Comparison of ENCODE assay signal across 9 cellular contexts in genomic region chrX:132463411-132463810, GRCh38. TPM values are rescaled to one million over a fixed set of nuclear protein-coding genes. Genes with fewer than 3 reads are reported as not detected.
DNase-seq lines count a peak whose midpoint lies in the region; ATAC-seq, FAIRE-seq and TF ChIP-seq lines count a peak whose summit lies in the region.
"Had no signal": no experiment of that assay in that cellular context is flagged by ENCODE, and none has a peak within 500 bp of the region (broad histone marks: within the 10 kb centered on the region; RNA-seq: fewer than 3 reads in every experiment).

No MANE protein-coding gene starts in this region.

- no peaks in the 10 kb centered on the region for H3K4me1 ChIP-seq in lower lobe of right lung

- ATAC-seq in activated CD8-positive, alpha-beta T cell treated with anti-CD3 and anti-CD28 coated beads, Interleukin-2, amount 10 ng/mL, durations not matched to agents 7 days and 5 days = no peak
- ATAC-seq in lower lobe of right lung = no peak
- ATAC-seq in stimulated activated effector memory CD8-positive, alpha-beta T cell treated with anti-CD3 and anti-CD28 coated beads, Interleukin-12 subunit alpha, Interleukin-12 subunit beta, amount 100 ng/mL, for 72 hours = no peak

- TF ChIP-seq CTCF in D721Med (IDR thresholded peaks at IDR 0.05; ENCODE audit: insufficient read depth, missing control alignments) = peak; percentile 43
- peak; percentile 44 for TF ChIP-seq CTCF in lower lobe of right lung (IDR thresholded peaks at IDR 0.05)

- no peak overlapping the region for H3K27ac ChIP-seq in lower lobe of right lung
- H3K27ac ChIP-seq: SK-N-MC had no signal

- no peaks in the 10 kb centered on the region for H3K36me3 Mint-ChIP-seq in activated CD8-positive, alpha-beta T cell treated with anti-CD3 and anti-CD28 coated beads, Interleukin-2, amount 10 ng/mL, durations not matched to agents 7 days and 5 days (ENCODE audit: low read depth)
- no peaks in the 10 kb centered on the region for H3K36me3 Mint-ChIP-seq in stimulated activated effector memory CD8-positive, alpha-beta T cell treated with anti-CD3 and anti-CD28 coated beads, Interleukin-12 subunit alpha, Interleukin-12 subunit beta, amount 100 ng/mL, for 72 hours

- intact Hi-C loops in lower lobe of right lung (cut with DNase I) = no loop called here

- no peak overlapping the region for H3K4me3 Mint-ChIP-seq in activated CD8-positive, alpha-beta T cell treated with anti-CD3 and anti-CD28 coated beads, Interleukin-2, amount 10 ng/mL, durations not matched to agents 7 days and 5 days
- H3K4me3 Mint-ChIP-seq in stimulated activated effector memory CD8-positive, alpha-beta T cell treated with anti-CD3 and anti-CD28 coated beads, Interleukin-12 subunit alpha, Interleukin-12 subunit beta, amount 100 ng/mL, for 72 hours = no peak overlapping the region

- FAIRE-seq in D721Med (lab: Jason Lieb, UNC) = no peak

- no peaks in the 10 kb centered on the region for H3K36me3 ChIP-seq in lower lobe of right lung

- H3K27me3 Mint-ChIP-seq in activated CD8-positive, alpha-beta T cell treated with anti-CD3 and anti-CD28 coated beads, Interleukin-2, amount 10 ng/mL, durations not matched to agents 7 days and 5 days (ENCODE audit: low read depth) = no peaks in the 10 kb centered on the region

- no peak for DNase-seq in D721Med (ENCODE audit: insufficient read length, low spot score)
- peak; percentile 11 for DNase-seq in HK-2 (ENCODE audit: unreplicated experiment)
- DNase-seq in activated CD8-positive, alpha-beta T cell treated with anti-CD3 and anti-CD28 coated beads, Interleukin-2, amount 10 ng/mL, durations not matched to agents 7 days and 5 days = peak; percentile 21
- no peak for DNase-seq in lower lobe of right lung
- no peak for DNase-seq in stimulated activated effector memory CD8-positive, alpha-beta T cell treated with anti-CD3 and anti-CD28 coated beads, Interleukin-12 subunit alpha, Interleukin-12 subunit beta, amount 100 ng/mL, for 72 hours (ENCODE audit: low spot score in 2 of 2)
- DNase-seq in GDM1 (lab: John Stamatoyannopoulos, UW) = no peak
- DNase-seq in SW 1271 (lab: John Stamatoyannopoulos, UW) = no peak
- no peak for DNase-seq in GM03348 (ENCODE audit: low spot score)

- POLR2A ChIA-PET in activated CD8-positive, alpha-beta T cell treated with anti-CD3 and anti-CD28 coated beads, Interleukin-2, amount 10 ng/mL, durations not matched to agents 7 days and 5 days (lab: Charles Lee) = no interaction called here

- H3K9me3 ChIP-seq in lower lobe of right lung = no peaks in the 10 kb centered on the region

- no peaks in the 10 kb centered on the region for H3K27me3 ChIP-seq in lower lobe of right lung (ENCODE audit: low read depth)

- H3K4me3 ChIP-seq in lower lobe of right lung = no peak overlapping the region
- H3K4me3 ChIP-seq: SK-N-MC had no signal

- no peaks in the 10 kb centered on the region for H3K9me3 Mint-ChIP-seq in activated CD8-positive, alpha-beta T cell treated with anti-CD3 and anti-CD28 coated beads, Interleukin-2, amount 10 ng/mL, durations not matched to agents 7 days and 5 days (ENCODE audit: insufficient read depth)
- H3K9me3 Mint-ChIP-seq in stimulated activated effector memory CD8-positive, alpha-beta T cell treated with anti-CD3 and anti-CD28 coated beads, Interleukin-12 subunit alpha, Interleukin-12 subunit beta, amount 100 ng/mL, for 72 hours = no peaks in the 10 kb centered on the region

- no peak overlapping the region for H3K27ac Mint-ChIP-seq in activated CD8-positive, alpha-beta T cell treated with anti-CD3 and anti-CD28 coated beads, Interleukin-2, amount 10 ng/mL, durations not matched to agents 7 days and 5 days
- no peak overlapping the region for H3K27ac Mint-ChIP-seq in stimulated activated effector memory CD8-positive, alpha-beta T cell treated with anti-CD3 and anti-CD28 coated beads, Interleukin-12 subunit alpha, Interleukin-12 subunit beta, amount 100 ng/mL, for 72 hours

- no peaks in the 10 kb centered on the region for H3K4me1 Mint-ChIP-seq in activated CD8-positive, alpha-beta T cell treated with anti-CD3 and anti-CD28 coated beads, Interleukin-2, amount 10 ng/mL, durations not matched to agents 7 days and 5 days (ENCODE audit: low read depth)
- H3K4me1 Mint-ChIP-seq in stimulated activated effector memory CD8-positive, alpha-beta T cell treated with anti-CD3 and anti-CD28 coated beads, Interleukin-12 subunit alpha, Interleukin-12 subunit beta, amount 100 ng/mL, for 72 hours = no peaks in the 10 kb centered on the region

- CTCF ChIA-PET in activated CD8-positive, alpha-beta T cell treated with anti-CD3 and anti-CD28 coated beads, Interleukin-2, amount 10 ng/mL, durations not matched to agents 7 days and 5 days (lab: Charles Lee) = interaction anchor here (1.1 kb wide), 1 partner anchor 170 kb away, joined by 5 read pairs; no protein-coding TSS in a partner anchor

RNA-seq across cellular contexts. Expression of gene MBNL3, which starts 25.4 kb away (rescaled TPM):
- total RNA-seq in activated CD8-positive, alpha-beta T cell treated with anti-CD3 and anti-CD28 coated beads, Interleukin-2, amount 10 ng/mL, durations not matched to agents 7 days and 5 days = 10 to 100 TPM; 30.0 TPM
- total RNA-seq in lower lobe of right lung = 24.3 TPM

Comparison
In these comparisons a context has a peak if more than half of its experiments do, and no peak if none do; other contexts are left out.
1. DNase-seq: peak in HK-2 (single experiment) and activated CD8-positive, alpha-beta T cell treated with anti-CD3 and anti-CD28 coated beads, Interleukin-2, amount 10 ng/mL, durations not matched to agents 7 days and 5 days (single experiment); none in D721Med (single experiment), lower lobe of right lung (single experiment), stimulated activated effector memory CD8-positive, alpha-beta T cell treated with anti-CD3 and anti-CD28 coated beads, Interleukin-12 subunit alpha, Interleukin-12 subunit beta, amount 100 ng/mL, for 72 hours (0 of 2), GDM1 (single experiment), SW 1271 (0 of 2) and GM03348 (single experiment).